In genomic region chrX:17967888-17968287, GRCh38 we compare ENCODE assay signal across 17 cellular contexts.
DNase-seq lines count a peak whose midpoint lies in the region; ATAC-seq, FAIRE-seq and TF ChIP-seq lines count a peak whose summit lies in the region.
"Had no signal": no experiment of that assay in that cellular context is flagged by ENCODE, and none has a peak within 500 bp of the region (broad histone marks: within the 10 kb centered on the region; RNA-seq: fewer than 3 reads in every experiment).

No MANE protein-coding gene starts in this region.

- TF ChIP-seq CTCF in LNCaP clone FGC (IDR thresholded peaks at IDR 0.05; ENCODE audit: control insufficient read depth, extremely low read depth, insufficient read depth) (no peak), astrocyte (IDR thresholded peaks at IDR 0.05; ENCODE audit: insufficient read depth, low read depth, low read length) (no peak), prostate gland (IDR thresholded peaks at IDR 0.05) (no peak)

- H3K36me3 ChIP-seq in astrocyte (ENCODE audit: insufficient read depth, low read length) (no peaks in the 10 kb centered on the region), prostate gland (no peaks in the 10 kb centered on the region)
- H3K36me3 ChIP-seq: spleen had no signal

- H3K27me3 ChIP-seq in astrocyte (ENCODE audit: insufficient read depth, low read length) (no peaks in the 10 kb centered on the region), prostate gland (replicated peaks; ENCODE audit: insufficient read depth) (no peaks in the 10 kb centered on the region)
- H3K27me3 ChIP-seq: spleen had no signal

- H3K9me3 Mint-ChIP-seq in astrocyte (ENCODE audit: unreplicated experiment) = no peaks in the 10 kb centered on the region
- H3K9me3 Mint-ChIP-seq: activated B cell treated with CpG ODN at 0.5 μM for 24 hours; activated naive CD4-positive, alpha-beta T cell treated with anti-CD3 and anti-CD28 coated beads, Interleukin-2, amount 10 ng/mL, durations not matched to agents 7 days and 5 days; stimulated activated naive CD8-positive, alpha-beta T cell treated with anti-CD3 and anti-CD28 coated beads, Interleukin-15, amount 100 ng/mL, for 72 hours had no signal

- 54% methylated on average over 3 of the region's 3 CpGs for WGBS in prostate gland

- peak; percentile 86 for FAIRE-seq in astrocyte (lab: Jason Lieb, UNC)
- FAIRE-seq in GM12892 (lab: Jason Lieb, UNC) = no peak

- no peak overlapping the region for H3K4me3 Mint-ChIP-seq in astrocyte (ENCODE audit: unreplicated experiment)
- H3K4me3 Mint-ChIP-seq: activated B cell treated with CpG ODN at 0.5 μM for 24 hours; activated CD8-positive, alpha-beta memory T cell treated with anti-CD3 and anti-CD28 coated beads, Interleukin-2, amount 10 ng/mL, durations not matched to agents 7 days and 5 days; activated naive CD4-positive, alpha-beta T cell treated with anti-CD3 and anti-CD28 coated beads, Interleukin-2, amount 10 ng/mL, durations not matched to agents 7 days and 5 days; stimulated activated naive CD8-positive, alpha-beta T cell treated with anti-CD3 and anti-CD28 coated beads, Interleukin-15, amount 100 ng/mL, for 72 hours had no signal

- H3K27me3 Mint-ChIP-seq in astrocyte (ENCODE audit: low read depth, unreplicated experiment) = no peaks in the 10 kb centered on the region
- H3K27me3 Mint-ChIP-seq: activated B cell treated with CpG ODN at 0.5 μM for 24 hours; activated CD8-positive, alpha-beta memory T cell treated with anti-CD3 and anti-CD28 coated beads, Interleukin-2, amount 10 ng/mL, durations not matched to agents 7 days and 5 days; activated naive CD4-positive, alpha-beta T cell treated with anti-CD3 and anti-CD28 coated beads, Interleukin-2, amount 10 ng/mL, durations not matched to agents 7 days and 5 days; stimulated activated naive CD8-positive, alpha-beta T cell treated with anti-CD3 and anti-CD28 coated beads, Interleukin-15, amount 100 ng/mL, for 72 hours had no signal

- H3K9me3 ChIP-seq in astrocyte (ENCODE audit: insufficient read depth, low read depth, low read length) (no peaks in the 10 kb centered on the region), prostate gland (no peaks in the 10 kb centered on the region)
- H3K9me3 ChIP-seq: spleen had no signal

- no peak overlapping the region for H3K27ac ChIP-seq in astrocyte (ENCODE audit: low read depth, low read length)
- H3K27ac ChIP-seq in prostate gland = no peak overlapping the region
- H3K27ac ChIP-seq: spleen had no signal

- H3K4me2 ChIP-seq in astrocyte (ENCODE audit: low read length) = no peak overlapping the region

- no peaks in the 10 kb centered on the region for H3K79me2 ChIP-seq in astrocyte (ENCODE audit: insufficient read depth, low read length)

- ATAC-seq in GM21528 (IDR thresholded peaks at IDR 0.05; ENCODE audit: low FRiP score, unreplicated experiment) = no peak
- ATAC-seq: activated CD8-positive, alpha-beta memory T cell treated with anti-CD3 and anti-CD28 coated beads, Interleukin-2, amount 10 ng/mL, durations not matched to agents 7 days and 5 days; PC-3; stimulated activated naive CD8-positive, alpha-beta T cell treated with anti-CD3 and anti-CD28 coated beads, Interleukin-15, amount 100 ng/mL, for 72 hours had no signal

- H3K9ac ChIP-seq in astrocyte (ENCODE audit: low read length) = no peak overlapping the region

- no peaks in the 10 kb centered on the region for H3K4me1 ChIP-seq in astrocyte (ENCODE audit: insufficient read depth, low read length)
- no peaks in the 10 kb centered on the region for H3K4me1 ChIP-seq in prostate gland (replicated peaks)
- H3K4me1 ChIP-seq: spleen had no signal

- peak; percentile 56 for DNase-seq in LNCaP clone FGC (ENCODE audit: low read depth)
- peak; percentile 94 for DNase-seq in NCI-H2107 treated with DMSO at 0.1 percent for 48 hours (lab: John Stamatoyannopoulos, UW; ENCODE audit: unreplicated experiment)
- DNase-seq in astrocyte (ENCODE audit: low read depth) = no peak
- DNase-seq in prostate gland (ENCODE audit: low spot score) = peak; percentile 22
- no peak for DNase-seq in GM12892 (ENCODE audit: insufficient read length)
- DNase-seq in midbrain (lab: John Stamatoyannopoulos, UW) = no peak
- DNase-seq in COLO829 (ENCODE audit: low spot score) = no peak
- DNase-seq: activated B cell treated with CpG ODN at 0.5 μM for 24 hours; activated CD8-positive, alpha-beta memory T cell treated with anti-CD3 and anti-CD28 coated beads, Interleukin-2, amount 10 ng/mL, durations not matched to agents 7 days and 5 days; activated naive CD4-positive, alpha-beta T cell treated with anti-CD3 and anti-CD28 coated beads, Interleukin-2, amount 10 ng/mL, durations not matched to agents 7 days and 5 days; effector CD4-positive, alpha-beta T cell; MV-4-11; nucleus accumbens; PC-3; spleen; stimulated activated naive CD8-positive, alpha-beta T cell treated with anti-CD3 and anti-CD28 coated beads, Interleukin-15, amount 100 ng/mL, for 72 hours had no signal

- H3K4me1 Mint-ChIP-seq in astrocyte (ENCODE audit: low read depth, unreplicated experiment) = no peaks in the 10 kb centered on the region
- H3K4me1 Mint-ChIP-seq: activated B cell treated with CpG ODN at 0.5 μM for 24 hours; activated CD8-positive, alpha-beta memory T cell treated with anti-CD3 and anti-CD28 coated beads, Interleukin-2, amount 10 ng/mL, durations not matched to agents 7 days and 5 days; activated naive CD4-positive, alpha-beta T cell treated with anti-CD3 and anti-CD28 coated beads, Interleukin-2, amount 10 ng/mL, durations not matched to agents 7 days and 5 days; stimulated activated naive CD8-positive, alpha-beta T cell treated with anti-CD3 and anti-CD28 coated beads, Interleukin-15, amount 100 ng/mL, for 72 hours had no signal

- no peaks in the 10 kb centered on the region for H4K20me1 ChIP-seq in astrocyte (ENCODE audit: insufficient read depth, low read length)

- H3K4me3 ChIP-seq in LNCaP clone FGC (ENCODE audit: low read depth, low read length) (no peak overlapping the region), astrocyte (ENCODE audit: insufficient read depth, low read depth, low read length) (no peak overlapping the region), prostate gland (no peak overlapping the region)
- H3K4me3 ChIP-seq: spleen had no signal

- intact Hi-C loops in prostate gland (cut with DNase I) = no loop called here

- no peak for TF ChIP-seq POLR2A in prostate gland (IDR thresholded peaks at IDR 0.05)
- TF ChIP-seq POLR2A in GM12892 (IDR thresholded peaks at IDR 0.05; ENCODE audit: low read depth, low read length) = no peak

- H3K36me3 Mint-ChIP-seq in astrocyte (ENCODE audit: low read depth, unreplicated experiment) = no peaks in the 10 kb centered on the region
- H3K36me3 Mint-ChIP-seq: activated CD8-positive, alpha-beta memory T cell treated with anti-CD3 and anti-CD28 coated beads, Interleukin-2, amount 10 ng/mL, durations not matched to agents 7 days and 5 days; activated naive CD4-positive, alpha-beta T cell treated with anti-CD3 and anti-CD28 coated beads, Interleukin-2, amount 10 ng/mL, durations not matched to agents 7 days and 5 days had no signal

- no peak overlapping the region for H3K27ac Mint-ChIP-seq in astrocyte (ENCODE audit: unreplicated experiment)
- H3K27ac Mint-ChIP-seq: activated B cell treated with CpG ODN at 0.5 μM for 24 hours; activated CD8-positive, alpha-beta memory T cell treated with anti-CD3 and anti-CD28 coated beads, Interleukin-2, amount 10 ng/mL, durations not matched to agents 7 days and 5 days; activated naive CD4-positive, alpha-beta T cell treated with anti-CD3 and anti-CD28 coated beads, Interleukin-2, amount 10 ng/mL, durations not matched to agents 7 days and 5 days; stimulated activated naive CD8-positive, alpha-beta T cell treated with anti-CD3 and anti-CD28 coated beads, Interleukin-15, amount 100 ng/mL, for 72 hours had no signal

- H2AFZ ChIP-seq in astrocyte (ENCODE audit: low read depth, low read length) = no peak overlapping the region

Comparison
In these comparisons a context has a peak if more than half of its experiments do, and no peak if none do; other contexts are left out.
1. DNase-seq: peak in LNCaP clone FGC (single experiment), NCI-H2107 treated with DMSO at 0.1 percent for 48 hours (single experiment) and prostate gland (single experiment); none in astrocyte (single experiment), GM12892 (single experiment), midbrain (single experiment) and COLO829 (single experiment).